In the genomic region with DNA sequence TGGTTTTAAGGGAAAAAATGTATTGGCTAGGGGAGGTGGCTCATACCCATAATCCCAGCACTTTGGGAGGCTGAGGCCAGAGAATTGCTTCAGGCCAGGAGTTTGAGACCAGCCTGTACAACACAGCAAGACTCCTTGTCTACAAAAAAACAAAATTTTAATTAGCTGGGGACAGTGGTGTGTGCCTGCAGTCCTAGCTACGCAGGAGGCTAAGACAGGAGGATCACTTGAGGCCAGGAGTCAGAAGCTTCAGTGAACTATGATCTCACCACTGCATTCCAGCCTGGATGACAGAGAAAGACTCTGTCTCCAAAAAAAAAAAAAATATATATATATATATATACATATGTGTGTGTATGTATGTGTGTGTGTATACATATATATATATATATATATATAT, we compare ENCODE assay signal across 20 cellular contexts.
"Had no signal": no experiment of that assay in that cellular context is flagged by ENCODE, and none has a peak within 500 bp of the region (broad histone marks: within the 10 kb centered on the region; RNA-seq: fewer than 3 reads in every experiment).

No MANE protein-coding gene starts in this region.

- H3K27ac ChIP-seq: epithelial cell of prostate, esophagus muscularis mucosa, gastroesophageal sphincter, pancreas, suprapubic skin, thyroid gland had no signal

- H3K36me3 ChIP-seq: pancreas, thyroid gland had no signal

- H3K27me3 Mint-ChIP-seq: effector memory CD8-positive, alpha-beta T cell; naive thymus-derived CD8-positive, alpha-beta T cell; progenitor cell of endocrine pancreas; type B pancreatic cell had no signal

- H3K9me3 Mint-ChIP-seq: effector memory CD8-positive, alpha-beta T cell; naive thymus-derived CD8-positive, alpha-beta T cell; type B pancreatic cell had no signal

- ATAC-seq: effector memory CD8-positive, alpha-beta T cell; gastroesophageal sphincter; left lobe of liver; mucosa of descending colon; naive thymus-derived CD8-positive, alpha-beta T cell; pancreas; right cardiac atrium had no signal

- H3K4me1 ChIP-seq: esophagus muscularis mucosa, gastroesophageal sphincter, pancreas, suprapubic skin, thyroid gland had no signal

- H3K4me2 ChIP-seq: smooth muscle cell had no signal

- H3K4me3 ChIP-seq: esophagus muscularis mucosa, gastroesophageal sphincter, mucosa of descending colon, pancreas, smooth muscle cell, suprapubic skin, thyroid gland had no signal

- H3K27ac Mint-ChIP-seq: effector memory CD8-positive, alpha-beta T cell; naive thymus-derived CD8-positive, alpha-beta T cell; progenitor cell of endocrine pancreas; type B pancreatic cell had no signal

- DNase-seq: effector memory CD8-positive, alpha-beta T cell; glutamatergic neuron; islet precursor cell; mammary epithelial cell; mucosa of descending colon; naive thymus-derived CD8-positive, alpha-beta T cell; pancreas; right cardiac atrium; stimulated activated CD4-positive, alpha-beta T cell treated with anti-CD3 and anti-CD28 coated beads, Interleukin-2, amount 100 ng/mL, for 48 hours; stimulated activated naive CD4-positive, alpha-beta T cell treated with Interleukin-2 at 50 U/mL for 16 hours; thyroid gland had no signal

- FAIRE-seq: pancreas, urothelium cell line had no signal

- H3K9me3 ChIP-seq: esophagus muscularis mucosa, gastroesophageal sphincter, mucosa of descending colon, pancreas, suprapubic skin, thyroid gland had no signal

- H3K27me3 ChIP-seq: esophagus muscularis mucosa, gastroesophageal sphincter, pancreas, suprapubic skin, thyroid gland had no signal

- H3K4me3 Mint-ChIP-seq: effector memory CD8-positive, alpha-beta T cell; naive thymus-derived CD8-positive, alpha-beta T cell; type B pancreatic cell had no signal
